29 cellular contexts compared by ENCODE assay signal in genomic region chr16:87309912-87310485, GRCh38.
"Had no signal": no experiment of that assay in that cellular context is flagged by ENCODE, and none has a peak within 500 bp of the region (broad histone marks: within the 10 kb centered on the region; RNA-seq: fewer than 3 reads in every experiment).

No MANE protein-coding gene starts in this region.

- H3K27me3 Mint-ChIP-seq: activated T-helper 17 cell treated with anti-CD3 and anti-CD28 coated beads, Interleukin-2, amount 50 U/mL, for 72 hours; effector memory CD8-positive, alpha-beta T cell; stimulated activated naive B cell treated with anti-CD40 and anti-IgM and Interleukin-4, amounts not matched to agents 10 μg/mL and 1 μg/mL and 100 μg/mL, for 72 hours; T-helper 17 cell had no signal

- H3K36me3 Mint-ChIP-seq: naive B cell had no signal

- H3K4me1 Mint-ChIP-seq: mesothelial cell of epicardium; naive B cell; stimulated activated naive B cell treated with anti-CD40 and anti-IgM and Interleukin-4, amounts not matched to agents 10 μg/mL and 1 μg/mL and 100 μg/mL, for 72 hours; T-helper 17 cell had no signal

- H3K4me3 Mint-ChIP-seq: activated T-helper 17 cell treated with anti-CD3 and anti-CD28 coated beads, Interleukin-2, amount 50 U/mL, for 72 hours; effector memory CD8-positive, alpha-beta T cell; mesothelial cell of epicardium; naive B cell; nephron progenitor cell; stimulated activated naive B cell treated with anti-CD40 and anti-IgM and Interleukin-4, amounts not matched to agents 10 μg/mL and 1 μg/mL and 100 μg/mL, for 72 hours; T-helper 17 cell had no signal

- H3K9me3 Mint-ChIP-seq: activated T-helper 17 cell treated with anti-CD3 and anti-CD28 coated beads, Interleukin-2, amount 50 U/mL, for 72 hours; effector memory CD8-positive, alpha-beta T cell had no signal

- H3K27ac Mint-ChIP-seq: activated naive CD4-positive, alpha-beta T cell treated with anti-CD3 and anti-CD28 coated beads, Interleukin-2, amount 50 U/mL, for 72 hours; activated T-helper 17 cell treated with anti-CD3 and anti-CD28 coated beads, Interleukin-2, amount 50 U/mL, for 72 hours; mesothelial cell of epicardium; naive B cell; nephron progenitor cell; stimulated activated naive B cell treated with anti-CD40 and anti-IgM and Interleukin-4, amounts not matched to agents 10 μg/mL and 1 μg/mL and 100 μg/mL, for 72 hours; T-helper 17 cell had no signal

- DNase-seq: activated CD4-positive, alpha-beta T cell treated with anti-CD3 and anti-CD28 coated beads for 4 hours; activated CD4-positive, alpha-beta T cell treated with anti-CD3 and anti-CD28 coated beads, Interleukin-2, amount 50 U/mL, for 48 hours; activated CD4-positive, CD25-positive, alpha-beta regulatory T cell; activated CD8-positive, alpha-beta memory T cell treated with anti-CD3 and anti-CD28 coated beads for 24 hours; activated gamma-delta T cell treated with Interleukin-2 at 50 U/mL for 16 hours; adrenal gland; aorta; body of pancreas; cortex of kidney; effector memory CD8-positive, alpha-beta T cell; foreskin fibroblast; head of caudate nucleus; hippocampal formation; left cardiac atrium; mammary epithelial cell; naive B cell; nephron progenitor cell; stimulated activated CD4-positive, alpha-beta T cell treated with anti-CD3 and anti-CD28 coated beads, Interleukin-15, amount 100 ng/mL, for 24 hours; stimulated activated CD4-positive, alpha-beta T cell treated with anti-CD3 and anti-CD28 coated beads, Interleukin-2, amount 100 ng/mL, for 24 hours; stimulated activated naive B cell treated with anti-CD40 and anti-IgM and Interleukin-4, amounts not matched to agents 10 μg/mL and 1 μg/mL and 100 μg/mL, for 72 hours; stomach; T-helper 17 cell; thyroid gland had no signal

- ATAC-seq: activated T-helper 17 cell treated with anti-CD3 and anti-CD28 coated beads, Interleukin-2, amount 50 U/mL, for 72 hours; body of pancreas; effector memory CD8-positive, alpha-beta T cell; esophagus mucosa; pancreas; psoas muscle; stimulated activated naive B cell treated with anti-CD40 and anti-IgM and Interleukin-4, amounts not matched to agents 10 μg/mL and 1 μg/mL and 100 μg/mL, for 72 hours; T-helper 17 cell had no signal
